ENCODE assay signal across 18 cellular contexts in the genomic region with DNA sequence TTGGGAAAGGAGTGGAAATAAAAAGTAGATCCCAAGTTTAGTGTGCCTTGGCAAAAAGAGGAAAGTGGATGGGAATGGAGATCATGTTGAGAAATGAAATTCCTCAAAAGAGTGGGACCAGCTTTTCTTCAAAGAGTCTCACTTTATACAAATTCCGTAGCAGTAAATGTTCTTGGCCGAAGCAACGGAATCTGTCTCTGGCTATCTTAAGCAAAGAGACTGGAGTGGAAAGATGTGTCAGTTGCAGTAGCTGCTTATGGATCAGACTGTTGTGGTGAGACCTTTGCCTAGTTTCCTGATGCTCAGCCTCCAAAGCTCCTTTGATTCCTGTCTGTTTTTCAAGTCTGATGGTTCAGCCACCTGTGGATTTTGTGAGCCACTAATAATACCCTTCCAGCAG.
A peak's percentile ranks its signal among the peaks of the same experiment; 100 is the strongest.
DNase-seq lines count a peak whose midpoint lies in the region; ATAC-seq, FAIRE-seq and TF ChIP-seq lines count a peak whose summit lies in the region.
"Had no signal": no experiment of that assay in that cellular context is flagged by ENCODE, and none has a peak within 500 bp of the region (broad histone marks: within the 10 kb centered on the region; RNA-seq: fewer than 3 reads in every experiment).

No MANE protein-coding gene starts in this region.

- no peak overlapping the region for H3K27ac Mint-ChIP-seq in endothelial cell (ENCODE audit: unreplicated experiment)
- no peak overlapping the region for H3K27ac Mint-ChIP-seq in activated CD4-positive, alpha-beta T cell treated with anti-CD3 and anti-CD28 coated beads for 36 hours
- H3K27ac Mint-ChIP-seq: GM23338 had no signal

- H3K27me3 ChIP-seq in K562 (ENCODE audit: control insufficient read depth in 2 of 2, insufficient read depth in 2 of 2, low read length in 2 of 2) (no peaks in the 10 kb centered on the region), keratinocyte (ENCODE audit: control insufficient read depth, extremely low read depth, insufficient read depth, low read length) (no peaks in the 10 kb centered on the region), pancreas (no peaks in the 10 kb centered on the region), WERI-Rb-1 (ENCODE audit: insufficient read depth, low read depth, severe bottlenecking) (no peaks in the 10 kb centered on the region)
- H3K27me3 ChIP-seq: BLaER1 treated with 17β-estradiol and CSF1 and Interleukin-3, amounts not matched to agents 10 nM and 100 nM had no signal

- H3K27ac ChIP-seq in K562 (ENCODE audit: extremely low read depth, low read depth, low read length) (no peak overlapping the region), keratinocyte (ENCODE audit: control insufficient read depth, insufficient read depth, low read length) (no peak overlapping the region), pancreas (no peak overlapping the region), WERI-Rb-1 (no peak overlapping the region)
- H3K27ac ChIP-seq: BLaER1 treated with 17β-estradiol and CSF1 and Interleukin-3, amounts not matched to agents 10 nM and 100 nM had no signal

- no peaks in the 10 kb centered on the region for H3K79me2 ChIP-seq in K562 (ENCODE audit: control insufficient read depth, insufficient read depth, low read length)
- H3K79me2 ChIP-seq in keratinocyte (ENCODE audit: control insufficient read depth, insufficient read depth, low read length) = no peaks in the 10 kb centered on the region

- no peak for TF ChIP-seq RAD21 in K562 (CRISPR knock-in tag; conservative IDR thresholded peaks at IDR 0.05 in 1 of 2, IDR thresholded peaks at IDR 0.05 in 1 of 2)

- H3K9me3 ChIP-seq in K562 (replicated peaks; ENCODE audit: control insufficient read depth, insufficient read depth, low read depth, low read length) (no peaks in the 10 kb centered on the region), keratinocyte (ENCODE audit: control insufficient read depth, low read depth, low read length) (no peaks in the 10 kb centered on the region), pancreas (no peaks in the 10 kb centered on the region), WERI-Rb-1 (ENCODE audit: severe bottlenecking) (no peaks in the 10 kb centered on the region)
- H3K9me3 ChIP-seq: BLaER1 treated with 17β-estradiol and CSF1 and Interleukin-3, amounts not matched to agents 10 nM and 100 nM had no signal

- no peak overlapping the region for H3K9ac ChIP-seq in K562 (ENCODE audit: insufficient read depth in 1 of 2, low read depth in 2 of 2, low read length in 2 of 2)
- no peak overlapping the region for H3K9ac ChIP-seq in keratinocyte (ENCODE audit: control insufficient read depth, extremely low read depth, insufficient read depth, low read length)
- H3K9ac ChIP-seq: BLaER1 treated with 17β-estradiol and CSF1 and Interleukin-3, amounts not matched to agents 10 nM and 100 nM had no signal

- no peaks in the 10 kb centered on the region for H3K9me3 Mint-ChIP-seq in endothelial cell (ENCODE audit: unreplicated experiment)
- no peaks in the 10 kb centered on the region for H3K9me3 Mint-ChIP-seq in activated CD4-positive, alpha-beta T cell treated with anti-CD3 and anti-CD28 coated beads for 36 hours (ENCODE audit: low read depth)
- H3K9me3 Mint-ChIP-seq: GM23338 had no signal

- H3K4me1 Mint-ChIP-seq in endothelial cell (ENCODE audit: unreplicated experiment) = no peaks in the 10 kb centered on the region
- H3K4me1 Mint-ChIP-seq in activated CD4-positive, alpha-beta T cell treated with anti-CD3 and anti-CD28 coated beads for 36 hours = no peaks in the 10 kb centered on the region
- H3K4me1 Mint-ChIP-seq: GM23338 had no signal

- peak; percentile 57 for DNase-seq in AG10803 (ENCODE audit: low read depth)
- DNase-seq in K562 (ENCODE audit: extremely low read depth in 1 of 4, low spot score in 3 of 4) = no peak
- DNase-seq in keratinocyte (ENCODE audit: low read depth, low spot score) = no peak
- no peak for DNase-seq in pancreas
- no peak for DNase-seq in WERI-Rb-1
- DNase-seq in endothelial cell (ENCODE audit: low spot score) = no peak
- DNase-seq in activated naive CD4-positive, alpha-beta T cell (lab: John Stamatoyannopoulos, UW) = no peak
- no peak for DNase-seq in activated CD4-positive, alpha-beta T cell treated with anti-CD3 and anti-CD28 coated beads for 36 hours
- DNase-seq: DMS79 treated with DMSO at 0.1 percent for 48 hours, GDM1, KBM-7, NCI-H1417 treated with DMSO at 0.1 percent for 48 hours, NCI-H1930, NCI-H526 treated with DMSO at 0.1 percent for 48 hours had no signal

- no peak overlapping the region for H3K4me3 ChIP-seq in AG10803 (ENCODE audit: low read length)
- H3K4me3 ChIP-seq in K562 = no peak overlapping the region
- no peak overlapping the region for H3K4me3 ChIP-seq in keratinocyte (ENCODE audit: control insufficient read depth in 2 of 3, extremely low read depth in 1 of 3, insufficient read depth in 2 of 3, low read depth in 1 of 3, low read length in 3 of 3)
- H3K4me3 ChIP-seq in pancreas = no peak overlapping the region
- no peak overlapping the region for H3K4me3 ChIP-seq in WERI-Rb-1 (ENCODE audit: low read depth, low read length)
- H3K4me3 ChIP-seq: BLaER1 treated with 17β-estradiol and CSF1 and Interleukin-3, amounts not matched to agents 10 nM and 100 nM; GM12878; GM23338 had no signal

- H3K4me1 ChIP-seq in K562 (replicated peaks in 1 of 2; ENCODE audit: control insufficient read depth in 2 of 2, insufficient read depth in 2 of 2, low read length in 2 of 2) = peaks cover 10% of the 10 kb centered on the region in 2 experiments
- no peaks in the 10 kb centered on the region for H3K4me1 ChIP-seq in keratinocyte (ENCODE audit: control insufficient read depth, extremely low read depth, insufficient read depth, low read length)
- peaks cover 5 to 9% (median 8%) of the 10 kb centered on the region in 3 donors for H3K4me1 ChIP-seq in pancreas

- H3K4me2 ChIP-seq in K562 (ENCODE audit: insufficient read depth, low read length) = no peak overlapping the region
- no peak overlapping the region for H3K4me2 ChIP-seq in keratinocyte (ENCODE audit: control insufficient read depth, extremely low read depth, insufficient read depth, low read depth, low read length)
- H3K4me2 ChIP-seq: BLaER1 treated with 17β-estradiol and CSF1 and Interleukin-3, amounts not matched to agents 10 nM and 100 nM; GM23338 had no signal

- ATAC-seq in K562 (no peak), pancreas (peak in 1 of 4 donors; percentile 59)
- ATAC-seq in activated CD4-positive, alpha-beta T cell treated with anti-CD3 and anti-CD28 coated beads for 36 hours = no peak
- ATAC-seq: GM12878, GM23338, HCT116 had no signal

- H3K9me1 ChIP-seq in K562 (ENCODE audit: control insufficient read depth, insufficient read depth, low read length) (no peaks in the 10 kb centered on the region), keratinocyte (ENCODE audit: control insufficient read depth, extremely low read depth, insufficient read depth, low read length) (no peaks in the 10 kb centered on the region)

- peaks cover 2% of the 10 kb centered on the region for H3K27me3 Mint-ChIP-seq in endothelial cell (ENCODE audit: unreplicated experiment)
- H3K27me3 Mint-ChIP-seq in activated CD4-positive, alpha-beta T cell treated with anti-CD3 and anti-CD28 coated beads for 36 hours = no peaks in the 10 kb centered on the region

- H4K20me1 ChIP-seq in K562 (replicated peaks; ENCODE audit: control insufficient read depth, insufficient read depth, low read length) (no peaks in the 10 kb centered on the region), keratinocyte (ENCODE audit: control insufficient read depth, extremely low read depth, insufficient read depth, low read length) (no peaks in the 10 kb centered on the region)
- H4K20me1 ChIP-seq: BLaER1 treated with 17β-estradiol and CSF1 and Interleukin-3, amounts not matched to agents 10 nM and 100 nM had no signal

- H2AFZ ChIP-seq in K562 (ENCODE audit: low read depth, low read length) = peak overlapping the region; percentile 11; the same call in 1 of the 2 replicates
- no peak overlapping the region for H2AFZ ChIP-seq in keratinocyte (ENCODE audit: control insufficient read depth, low read length)
- H2AFZ ChIP-seq: GM23338 had no signal

- FAIRE-seq in K562 (lab: Jason Lieb, UNC) = no peak
- peak; percentile 13 for FAIRE-seq in keratinocyte (lab: Jason Lieb, UNC)
- FAIRE-seq in pancreas (lab: Jason Lieb, UNC) = peak; percentile 13
- FAIRE-seq: GM12878 had no signal

- no TSS peak for BruUV-seq in K562 (replicated peaks; lab: Mats Ljungman, UMichigan)

- WGBS in K562 (ENCODE audit: insufficient coverage, low coverage, missing lambda C conversion rate) = 54% methylated on average over 3 of the region's 3 CpGs
- 39 to 56% methylated on average over 3 of the region's 3 CpGs for WGBS in pancreas, 2 donors

- TF ChIP-seq CTCF in AG10803 (conservative IDR thresholded peaks at IDR 0.05; ENCODE audit: low read length) (no peak), K562 (IDR thresholded peaks at IDR 0.05 in 2 of 3, conservative IDR thresholded peaks at IDR 0.05 in 1 of 3; ENCODE audit: insufficient read depth in 2 of 3, low read depth in 1 of 3, low read length in 3 of 3) (no peak), keratinocyte (optimal IDR thresholded peaks at IDR 0.05 in 1 of 3, IDR thresholded peaks at IDR 0.05 in 1 of 3, conservative IDR thresholded peaks at IDR 0.05 in 1 of 3; ENCODE audit: extremely low read depth in 1 of 3, insufficient read depth in 2 of 3, low read length in 3 of 3) (no peak), pancreas (IDR thresholded peaks at IDR 0.05) (no peak), WERI-Rb-1 (IDR thresholded peaks at IDR 0.05; ENCODE audit: low read depth, low read length) (no peak), endothelial cell (IDR thresholded peaks at IDR 0.05; ENCODE audit: unreplicated experiment) (no peak)

- H3K4me3 Mint-ChIP-seq in endothelial cell (ENCODE audit: unreplicated experiment) = no peak overlapping the region
- no peak overlapping the region for H3K4me3 Mint-ChIP-seq in activated CD4-positive, alpha-beta T cell treated with anti-CD3 and anti-CD28 coated beads for 36 hours
- H3K4me3 Mint-ChIP-seq: GM23338 had no signal

- in situ Hi-C loops in K562 (cut with MboI) = no loop called here

- no peak for TF ChIP-seq POLR2A in K562 (conservative IDR thresholded peaks at IDR 0.05)

- H3K36me3 Mint-ChIP-seq in endothelial cell (ENCODE audit: low read depth, unreplicated experiment) = no peaks in the 10 kb centered on the region
- H3K36me3 Mint-ChIP-seq in activated CD4-positive, alpha-beta T cell treated with anti-CD3 and anti-CD28 coated beads for 36 hours (ENCODE audit: low read depth) = no peaks in the 10 kb centered on the region

- dilution Hi-C loops in keratinocyte (cut with MboI; ENCODE audit: extremely low pct_ligation_motif_present, low sequenced_read_pairs) = no loop called here

- CTCF ChIA-PET in K562 (lab: Yijun Ruan, JAX; ENCODE audit: low intra/inter-chr PET ratio) = no interaction called here
- CTCF ChIA-PET in activated CD4-positive, alpha-beta T cell treated with anti-CD3 and anti-CD28 coated beads for 36 hours (lab: Charles Lee) = no interaction called here

- no peak for TF ChIP-seq EP300 in K562 (IDR thresholded peaks at IDR 0.05; ENCODE audit: low read length)

- H3K36me3 ChIP-seq in K562 (ENCODE audit: control insufficient read depth, insufficient read depth, low read length) (no peaks in the 10 kb centered on the region), keratinocyte (ENCODE audit: control insufficient read depth in 2 of 2, extremely low read depth in 1 of 2, insufficient read depth in 2 of 2, low read length in 2 of 2) (no peaks in the 10 kb centered on the region), pancreas (no peaks in the 10 kb centered on the region), WERI-Rb-1 (no peaks in the 10 kb centered on the region)
- H3K36me3 ChIP-seq: BLaER1 treated with 17β-estradiol and CSF1 and Interleukin-3, amounts not matched to agents 10 nM and 100 nM had no signal

- intact Hi-C loops in K562 (cut with micrococcal nuclease) (no loop called here), pancreas (cut with DNase I) (loop anchor here in 1 of 3 donors (10.0 kb wide), 1 partner anchor 145 kb away; no protein-coding TSS in a partner anchor)
- intact Hi-C loops in activated CD4-positive, alpha-beta T cell treated with anti-CD3 and anti-CD28 coated beads for 36 hours (cut with DNase I, micrococcal nuclease) = no loop called here

- POLR2A ChIA-PET in K562 (lab: Yijun Ruan, JAX) = interaction anchor here (0.7 to 2.0 kb wide), 2 partner anchors 11 to 77 kb away, joined by 3 to 6 read pairs; no protein-coding TSS in a partner anchor
- POLR2A ChIA-PET in activated CD4-positive, alpha-beta T cell treated with anti-CD3 and anti-CD28 coated beads for 36 hours (lab: Charles Lee) = no interaction called here
